9 cellular contexts compared by ENCODE assay signal in genomic region chr11:60775420-60775961, GRCh38. TPM values are rescaled to one million over a fixed set of nuclear protein-coding genes. Genes with fewer than 3 reads are reported as not detected.
A peak's percentile ranks its signal among the peaks of the same experiment; 100 is the strongest.
DNase-seq lines count a peak whose midpoint lies in the region; ATAC-seq and TF ChIP-seq lines count a peak whose summit lies in the region.
"Had no signal": no experiment of that assay in that cellular context is flagged by ENCODE, and none has a peak within 500 bp of the region (broad histone marks: within the 10 kb centered on the region; RNA-seq: fewer than 3 reads in every experiment).

No MANE protein-coding gene starts in this region.

- H3K4me3 ChIP-seq in dorsolateral prefrontal cortex, result peak overlapping the region in 13 of 59 donors; percentile 0 to 28 (median 24)

- H3K27me3 Mint-ChIP-seq in CD14-positive monocyte (ENCODE audit: low read depth in 3 of 3), result peaks cover 3 to 10% (median 9%) of the 10 kb centered on the region in 3 donors
- peaks cover 7% of the 10 kb centered on the region for H3K27me3 Mint-ChIP-seq in memory B cell

- ATAC-seq in GM19328 (IDR thresholded peaks at IDR 0.05; ENCODE audit: unreplicated experiment) (peak; percentile 66), HG03469 (IDR thresholded peaks at IDR 0.05; ENCODE audit: unreplicated experiment) (peak; percentile 49), memory B cell (ENCODE audit: low read depth) (peak; percentile 94)

- DNase-seq in CD14-positive monocyte (ENCODE audit: low spot score) (peak; percentile 55), NCI-H526 (lab: John Stamatoyannopoulos, UW) (peak; percentile 87 to 95), dorsolateral prefrontal cortex (peak; percentile 43 to 90 (median 82)), memory B cell (ENCODE audit: low spot score in 2 of 2) (peak; percentile 82)
- DNase-seq in activated CD4-positive, alpha-beta T cell treated with anti-CD3 and anti-CD28 coated beads, Interleukin-2, amount 50 U/mL, for 1 hour, result peak; percentile 81
- peak; percentile 26 to 70 for DNase-seq in stimulated activated CD8-positive, alpha-beta memory T cell treated with anti-CD3 and anti-CD28 coated beads, Interleukin-15, amount 100 ng/mL, for 4 hours (ENCODE audit: low read depth in 2 of 2)

- H3K9me3 Mint-ChIP-seq in CD14-positive monocyte (peaks cover 0 to 5% (median 0%) of the 10 kb centered on the region in 7 donors), memory B cell (peaks cover 2% of the 10 kb centered on the region)

- H3K4me3 Mint-ChIP-seq in CD14-positive monocyte, result peak overlapping the region in 1 of 2 donors; percentile 16
- H3K4me3 Mint-ChIP-seq in memory B cell, result no peak overlapping the region

- TF ChIP-seq CTCF in CD14-positive monocyte (IDR thresholded peaks at IDR 0.05) (peak; percentile 91), dorsolateral prefrontal cortex (IDR thresholded peaks at IDR 0.05 in 54 of 56, conservative IDR thresholded peaks at IDR 0.05 in 2 of 56; ENCODE audit: low read depth in 1 of 56, partially characterized antibody in 56 of 56) (peak; percentile 75 to 98 (median 92))

- H3K36me3 Mint-ChIP-seq in CD14-positive monocyte (no peaks in the 10 kb centered on the region), memory B cell (no peaks in the 10 kb centered on the region)

- H3K27ac Mint-ChIP-seq in CD14-positive monocyte (peak overlapping the region in 1 of 7 donors; percentile 54), memory B cell (no peak overlapping the region)

- peak overlapping the region in 14 of 59 donors; percentile 24 to 72 (median 47) for H3K27ac ChIP-seq in dorsolateral prefrontal cortex

- H3K27me3 ChIP-seq in dorsolateral prefrontal cortex, result peaks cover 0 to 3% (median 0%) of the 10 kb centered on the region in 45 donors

- intact Hi-C loops in CD14-positive monocyte (cut with micrococcal nuclease) (no loop called here), dorsolateral prefrontal cortex (cut with DNase I) (loop anchor here in 1 of 2 donors (5.0 to 10.0 kb wide), 3 partner anchors 122 to 412 kb away; no protein-coding TSS in a partner anchor)

- H3K4me1 Mint-ChIP-seq in CD14-positive monocyte, result peaks cover 5% of the 10 kb centered on the region
- H3K4me1 Mint-ChIP-seq in memory B cell, result peaks cover 7% of the 10 kb centered on the region

RNA-seq across cellular contexts. Expression of gene MS4A10, which starts 9.6 kb away (rescaled TPM):
- polyA plus RNA-seq in CD14-positive monocyte, result not detected
- total RNA-seq in dorsolateral prefrontal cortex, result under 1 TPM in 1 of 120 experiments, not detected in 119; 0.19 TPM
- total RNA-seq: activated CD8-positive, alpha-beta memory T cell treated with anti-CD3 and anti-CD28 coated beads for 36 hours had no signal

RNA-seq across cellular contexts. Expression of gene MS4A15, which starts 18.8 kb away (rescaled TPM):
- polyA plus RNA-seq in CD14-positive monocyte, result not detected
- under 1 TPM in 5 of 120 experiments, not detected in 115; 0.30 to 0.65 (median 0.40) TPM for total RNA-seq in dorsolateral prefrontal cortex
- total RNA-seq: activated CD8-positive, alpha-beta memory T cell treated with anti-CD3 and anti-CD28 coated beads for 36 hours had no signal

RNA-seq across cellular contexts. Expression of gene MS4A18, which starts 51.0 kb away (rescaled TPM):
- polyA plus RNA-seq in CD14-positive monocyte, result not detected
- not detected for total RNA-seq in dorsolateral prefrontal cortex
- total RNA-seq: activated CD8-positive, alpha-beta memory T cell treated with anti-CD3 and anti-CD28 coated beads for 36 hours had no signal
